In genomic region chr1:113784104-113784779, GRCh38 we compare ENCODE assay signal across 8 cellular contexts. TPM values are rescaled to one million over a fixed set of nuclear protein-coding genes. Genes with fewer than 3 reads are reported as not detected.
DNase-seq lines count a peak whose midpoint lies in the region; ATAC-seq, FAIRE-seq and TF ChIP-seq lines count a peak whose summit lies in the region.

No MANE protein-coding gene starts in this region.

- no peak overlapping the region for H3K4me3 ChIP-seq in foreskin fibroblast (ENCODE audit: low read depth in 1 of 2, low read length in 2 of 2)

- H3K27me3 Mint-ChIP-seq in activated CD8-positive, alpha-beta T cell treated with anti-CD3 and anti-CD28 coated beads for 36 hours: no peaks in the 10 kb centered on the region
- H3K27me3 Mint-ChIP-seq in naive thymus-derived CD8-positive, alpha-beta T cell: no peaks in the 10 kb centered on the region

- no peak for TF ChIP-seq CTCF in activated CD8-positive, alpha-beta T cell treated with anti-CD3 and anti-CD28 coated beads for 36 hours (IDR thresholded peaks at IDR 0.05)
- no peak for TF ChIP-seq CTCF in D721Med (IDR thresholded peaks at IDR 0.05; ENCODE audit: insufficient read depth, missing control alignments)
- no peak for TF ChIP-seq CTCF in foreskin fibroblast (IDR thresholded peaks at IDR 0.05; ENCODE audit: low read depth, low read length)

- peaks cover 4% of the 10 kb centered on the region for H3K36me3 Mint-ChIP-seq in activated CD8-positive, alpha-beta T cell treated with anti-CD3 and anti-CD28 coated beads for 36 hours (ENCODE audit: low read depth)
- peaks cover 0 to 16% (median 6%) of the 10 kb centered on the region in 3 donors for H3K36me3 Mint-ChIP-seq in naive thymus-derived CD8-positive, alpha-beta T cell

- FAIRE-seq in D721Med (lab: Jason Lieb, UNC): no peak

- H3K27ac Mint-ChIP-seq in activated CD8-positive, alpha-beta T cell treated with anti-CD3 and anti-CD28 coated beads for 36 hours: no peak overlapping the region
- peak overlapping the region in 7 of 10 donors; percentile 35 to 95 (median 88) for H3K27ac Mint-ChIP-seq in naive thymus-derived CD8-positive, alpha-beta T cell

- POLR2A ChIA-PET in activated CD8-positive, alpha-beta T cell treated with anti-CD3 and anti-CD28 coated beads for 36 hours (lab: Charles Lee): interaction anchor here (1.0 to 1.8 kb wide), 6 partner anchors 9 to 164 kb away, joined by 3 to 10 read pairs (median 6); partner anchors contain the start of genes HIPK1 and RSBN1
- POLR2A ChIA-PET in naive thymus-derived CD8-positive, alpha-beta T cell (lab: Charles Lee): interaction anchor here (0.9 to 4.0 kb wide), 4 partner anchors 12 to 145 kb away, joined by 5 to 30 read pairs (median 6); partner anchors contain the start of genes HIPK1, PHTF1 and RSBN1

- intact Hi-C loops in activated CD8-positive, alpha-beta T cell treated with anti-CD3 and anti-CD28 coated beads for 36 hours (cut with micrococcal nuclease): no loop called here

- peaks cover 38% of the 10 kb centered on the region for H3K4me1 Mint-ChIP-seq in activated CD8-positive, alpha-beta T cell treated with anti-CD3 and anti-CD28 coated beads for 36 hours (ENCODE audit: low read depth)
- H3K4me1 Mint-ChIP-seq in naive thymus-derived CD8-positive, alpha-beta T cell: peaks cover 25 to 46% (median 34%) of the 10 kb centered on the region in 4 donors

- ATAC-seq in HG03045 (IDR thresholded peaks at IDR 0.05; ENCODE audit: unreplicated experiment): peak; percentile 51
- ATAC-seq in activated CD8-positive, alpha-beta T cell treated with anti-CD3 and anti-CD28 coated beads for 36 hours: peak; percentile 63
- ATAC-seq in naive thymus-derived CD8-positive, alpha-beta T cell: peak in 1 of 2 donors; percentile 5

- peak; percentile 28 for DNase-seq in activated naive CD4-positive, alpha-beta T cell treated with Interleukin-2 at 50 U/mL for 16 hours
- no peak for DNase-seq in activated naive CD4-positive, alpha-beta T cell (lab: John Stamatoyannopoulos, UW)
- peak; percentile 29 for DNase-seq in activated CD8-positive, alpha-beta T cell treated with anti-CD3 and anti-CD28 coated beads for 36 hours
- no peak for DNase-seq in naive thymus-derived CD8-positive, alpha-beta T cell
- DNase-seq in activated gamma-delta T cell treated with Interleukin-2 at 50 U/mL for 16 hours (no peak), D721Med (ENCODE audit: insufficient read length, low spot score) (no peak), foreskin fibroblast (no peak)

- peaks cover 2% of the 10 kb centered on the region for H3K9me3 Mint-ChIP-seq in activated CD8-positive, alpha-beta T cell treated with anti-CD3 and anti-CD28 coated beads for 36 hours
- no peaks in the 10 kb centered on the region for H3K9me3 Mint-ChIP-seq in naive thymus-derived CD8-positive, alpha-beta T cell

- CTCF ChIA-PET in activated CD8-positive, alpha-beta T cell treated with anti-CD3 and anti-CD28 coated beads for 36 hours (lab: Charles Lee): interaction anchor here (1.0 to 1.7 kb wide), 5 partner anchors 12 to 26 kb away, joined by 3 to 6 read pairs (median 3); no protein-coding TSS in a partner anchor

- H3K4me3 Mint-ChIP-seq in activated CD8-positive, alpha-beta T cell treated with anti-CD3 and anti-CD28 coated beads for 36 hours: peak overlapping the region; percentile 62
- peak overlapping the region; percentile 26 to 76 (median 69) for H3K4me3 Mint-ChIP-seq in naive thymus-derived CD8-positive, alpha-beta T cell

RNA-seq across cellular contexts. Expression of gene PHTF1, which starts 25.0 kb away (rescaled TPM):
- total RNA-seq in activated CD8-positive, alpha-beta T cell treated with anti-CD3 and anti-CD28 coated beads for 36 hours: 10 to 100 TPM; 13.1 to 14.4 TPM
- total RNA-seq in naive thymus-derived CD8-positive, alpha-beta T cell: 1 to 10 TPM; 7.7 to 9.9 TPM
- 1 to 10 TPM; 1.9 to 4.3 (median 3.1) TPM for polyA plus RNA-seq in naive thymus-derived CD8-positive, alpha-beta T cell

RNA-seq across cellular contexts. Expression of gene RSBN1, which starts 28.0 kb away (rescaled TPM):
- total RNA-seq in activated CD8-positive, alpha-beta T cell treated with anti-CD3 and anti-CD28 coated beads for 36 hours: 10 to 100 TPM; 25.6 to 28.3 TPM
- total RNA-seq in naive thymus-derived CD8-positive, alpha-beta T cell: 10 to 100 TPM; 53.6 to 56.3 TPM
- polyA plus RNA-seq in naive thymus-derived CD8-positive, alpha-beta T cell: 10 to 100 TPM; 34.8 to 39.1 (median 37.5) TPM

Comparison
In these comparisons a context has a peak if more than half of its experiments do, and no peak if none do; other contexts are left out.
1. DNase-seq: peak in activated naive CD4-positive, alpha-beta T cell treated with Interleukin-2 at 50 U/mL for 16 hours (single experiment) and activated CD8-positive, alpha-beta T cell treated with anti-CD3 and anti-CD28 coated beads for 36 hours (single experiment); none in activated naive CD4-positive, alpha-beta T cell (0 of 4), naive thymus-derived CD8-positive, alpha-beta T cell (0 of 10), activated gamma-delta T cell treated with Interleukin-2 at 50 U/mL for 16 hours (single experiment), D721Med (single experiment) and foreskin fibroblast (0 of 2).